ENCODE assay signal across 1 cellular context in genomic region chr12:133203344-133204263, GRCh38.
TF ChIP-seq lines count a peak whose summit lies in the region.

No MANE protein-coding gene starts in this region.

TF ChIP-seq in IMR-90, 13 proteins besides CTCF, POLR2A, EP300 and RAD21 (continued from another document):
- TF ChIP-seq, protein P1, sequence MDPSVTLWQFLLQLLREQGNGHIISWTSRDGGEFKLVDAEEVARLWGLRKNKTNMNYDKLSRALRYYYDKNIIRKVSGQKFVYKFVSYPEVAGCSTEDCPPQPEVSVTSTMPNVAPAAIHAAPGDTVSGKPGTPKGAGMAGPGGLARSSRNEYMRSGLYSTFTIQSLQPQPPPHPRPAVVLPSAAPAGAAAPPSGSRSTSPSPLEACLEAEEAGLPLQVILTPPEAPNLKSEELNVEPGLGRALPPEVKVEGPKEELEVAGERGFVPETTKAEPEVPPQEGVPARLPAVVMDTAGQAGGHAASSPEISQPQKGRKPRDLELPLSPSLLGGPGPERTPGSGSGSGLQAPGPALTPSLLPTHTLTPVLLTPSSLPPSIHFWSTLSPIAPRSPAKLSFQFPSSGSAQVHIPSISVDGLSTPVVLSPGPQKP (IDR thresholded peaks at IDR 0.05; ENCODE audit: borderline replicate concordance, low read depth, low read length) = no peak
- no peak for TF ChIP-seq CEBPB (IDR thresholded peaks at IDR 0.05; ENCODE audit: low read depth, low read length)
